ENCODE assay signal across 8 cellular contexts in the genomic region with DNA sequence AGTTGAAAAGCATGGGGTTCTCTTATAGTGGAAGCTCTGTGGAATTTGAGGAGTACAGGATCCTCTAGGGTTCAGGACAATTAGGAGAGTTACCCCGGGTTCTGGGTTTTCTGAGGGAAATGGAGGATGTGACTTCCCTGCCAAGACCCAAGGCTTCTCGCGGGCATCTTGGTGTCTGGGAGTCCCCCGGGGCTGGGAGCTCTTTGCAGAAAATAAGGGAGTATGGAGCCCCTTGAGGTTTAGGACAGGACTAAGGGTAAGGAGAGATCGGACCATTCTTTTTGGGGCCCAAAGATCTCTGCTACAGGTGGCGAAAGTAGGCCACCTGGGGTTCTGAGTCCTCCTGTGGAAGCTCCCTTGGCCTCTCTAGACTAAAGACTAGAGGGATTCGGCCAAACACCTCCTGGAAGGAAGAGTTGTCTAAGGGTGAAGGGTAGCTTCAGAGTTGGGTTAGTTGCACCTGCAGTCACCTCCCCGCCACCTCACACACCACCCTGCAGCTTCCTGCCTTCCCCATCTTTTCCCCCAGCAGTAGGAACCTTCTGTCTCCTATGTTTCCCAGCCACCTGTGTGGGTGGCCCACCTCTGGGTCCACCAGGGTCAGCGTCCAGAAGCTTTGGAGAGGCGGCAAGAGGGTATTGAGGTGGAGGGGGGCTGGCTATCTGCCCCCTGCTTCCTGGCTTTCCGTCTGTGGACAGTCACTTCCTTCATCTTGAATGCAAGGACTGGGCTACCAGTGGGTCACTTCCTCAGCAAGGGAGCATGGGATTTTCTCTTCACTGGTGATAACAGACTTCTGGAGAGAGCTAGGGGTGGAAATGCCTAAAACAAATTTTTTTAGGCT. TPM values are rescaled to one million over a fixed set of nuclear protein-coding genes. Genes with fewer than 3 reads are reported as not detected.
DNase-seq lines count a peak whose midpoint lies in the region; ATAC-seq, FAIRE-seq and TF ChIP-seq lines count a peak whose summit lies in the region.

No MANE protein-coding gene starts in this region.

- H2AFZ ChIP-seq in K562 (ENCODE audit: low read depth, low read length), result peak overlapping the region; percentile 94

- TF ChIP-seq RAD21 in A549 (conservative IDR thresholded peaks at IDR 0.05 in 1 of 2, IDR thresholded peaks at IDR 0.05 in 1 of 2) (no peak), K562 (CRISPR knock-in tag; conservative IDR thresholded peaks at IDR 0.05 in 1 of 2, IDR thresholded peaks at IDR 0.05 in 1 of 2) (no peak)

- no peaks in the 10 kb centered on the region for H3K9me1 ChIP-seq in K562 (ENCODE audit: control insufficient read depth, insufficient read depth, low read length)

- no peak for TF ChIP-seq POLR2A in A549 (IDR thresholded peaks at IDR 0.05; ENCODE audit: low read length)
- TF ChIP-seq POLR2A in K562 (conservative IDR thresholded peaks at IDR 0.05), result no peak

- CTCF ChIA-PET in A549 (lab: Yijun Ruan, JAX) (interaction anchor here (0.6 to 9.3 kb wide), 23 partner anchors 8 to 148 kb away, joined by 3 to 134 read pairs (median 7); partner anchors contain the start of gene PIK3IP1), K562 (lab: Yijun Ruan, JAX; ENCODE audit: low intra/inter-chr PET ratio) (interaction anchor here (2.5 kb wide), 1 partner anchor 18 kb away, joined by 12 read pairs; no protein-coding TSS in a partner anchor)

- H3K36me3 ChIP-seq in HUES6 (ENCODE audit: control insufficient read depth, insufficient read depth, low read length) (no peaks in the 10 kb centered on the region), K562 (ENCODE audit: control insufficient read depth, insufficient read depth, low read length) (peaks cover 5% of the 10 kb centered on the region; the same call in 1 of the 3 replicates), mucosa of descending colon (ENCODE audit: low read depth) (no peaks in the 10 kb centered on the region)

- peak overlapping the region; percentile 85 for H3K9ac ChIP-seq in HUES6 (ENCODE audit: low read length)
- H3K9ac ChIP-seq in K562 (ENCODE audit: insufficient read depth in 1 of 2, low read depth in 2 of 2, low read length in 2 of 2), result peak overlapping the region; percentile 75 to 95

- no peaks in the 10 kb centered on the region for H3K27me3 ChIP-seq in HUES6 (ENCODE audit: control insufficient read depth, insufficient read depth, low read length)
- H3K27me3 ChIP-seq in K562 (ENCODE audit: control insufficient read depth in 2 of 2, insufficient read depth in 2 of 2, low read length in 2 of 2), result no peaks in the 10 kb centered on the region

- peak overlapping the region; percentile 79 for H3K4me3 ChIP-seq in A549
- H3K4me3 ChIP-seq in HUES6 (ENCODE audit: low read depth, low read length), result peak overlapping the region; percentile 98
- peak overlapping the region; percentile 85 for H3K4me3 ChIP-seq in K562
- H3K4me3 ChIP-seq in mucosa of descending colon, result peak overlapping the region; percentile 51

- H3K4me2 ChIP-seq in A549, result peak overlapping the region; percentile 98
- peak overlapping the region; percentile 85 for H3K4me2 ChIP-seq in K562 (ENCODE audit: insufficient read depth, low read length)

- H3K9me3 ChIP-seq in A549, result no peaks in the 10 kb centered on the region
- no peaks in the 10 kb centered on the region for H3K9me3 ChIP-seq in HUES6 (ENCODE audit: control insufficient read depth, insufficient read depth, low read depth, low read length)
- no peaks in the 10 kb centered on the region for H3K9me3 ChIP-seq in K562 (replicated peaks; ENCODE audit: control insufficient read depth, insufficient read depth, low read depth, low read length)
- H3K9me3 ChIP-seq in mucosa of descending colon, result no peaks in the 10 kb centered on the region

- TF ChIP-seq EP300 in A549 (IDR thresholded peaks at IDR 0.05) (no peak), K562 (IDR thresholded peaks at IDR 0.05; ENCODE audit: low read length) (no peak)

- H3K79me2 ChIP-seq in K562 (ENCODE audit: control insufficient read depth, insufficient read depth, low read length), result peaks cover 19% of the 10 kb centered on the region

- intact Hi-C loops in K562 (cut with micrococcal nuclease) (loop anchor here (2.0 kb wide), 1 partner anchor 16 kb away; no protein-coding TSS in a partner anchor), mucosa of descending colon (cut with DNase I, micrococcal nuclease) (no loop called here)

- 70% methylated on average over 9 of the region's 11 CpGs for WGBS in A549 (ENCODE audit: missing lambda C conversion rate)
- WGBS in K562 (ENCODE audit: insufficient coverage, low coverage, missing lambda C conversion rate), result 17% methylated on average over 9 of the region's 11 CpGs

- BruUV-seq in K562 (replicated peaks; lab: Mats Ljungman, UMichigan), result TSS peak; percentile 53

- in situ Hi-C loops in K562 (cut with MboI), result no loop called here

- TF ChIP-seq CTCF in A549 (IDR thresholded peaks at IDR 0.05), result no peak
- no peak for TF ChIP-seq CTCF in K562 (IDR thresholded peaks at IDR 0.05 in 2 of 3, conservative IDR thresholded peaks at IDR 0.05 in 1 of 3; ENCODE audit: insufficient read depth in 2 of 3, low read depth in 1 of 3, low read length in 3 of 3)
- TF ChIP-seq CTCF in mucosa of descending colon (IDR thresholded peaks at IDR 0.05), result no peak
- TF ChIP-seq CTCF in D721Med (IDR thresholded peaks at IDR 0.05; ENCODE audit: insufficient read depth, missing control alignments), result no peak

- FAIRE-seq in A549 (lab: Jason Lieb, UNC), result no peak
- FAIRE-seq in K562 (lab: Jason Lieb, UNC), result peak; percentile 11
- no peak for FAIRE-seq in D721Med (lab: Jason Lieb, UNC)

- H3K27ac ChIP-seq in A549, result peak overlapping the region; percentile 81 to 88
- peak overlapping the region; percentile 82; the same call in 1 of the 2 replicates for H3K27ac ChIP-seq in HUES6 (ENCODE audit: low read depth, low read length)
- H3K27ac ChIP-seq in K562 (ENCODE audit: extremely low read depth, low read depth, low read length), result peak overlapping the region; percentile 49; the same call in 2 of the 3 replicates

- DNase-seq in A549 (ENCODE audit: low read depth in 1 of 2, low spot score in 1 of 2) (no peak), K562 (ENCODE audit: extremely low read depth in 1 of 4, low spot score in 3 of 4) (peak in 1 of 4 experiments; percentile 29), mucosa of descending colon (peak in 1 of 3 donors; percentile 47), kidney glomerular epithelial cell (lab: John Stamatoyannopoulos, UW) (no peak), NCI-H1436 (lab: John Stamatoyannopoulos, UW) (no peak), D721Med (ENCODE audit: insufficient read length, low spot score) (no peak)

- POLR2A ChIA-PET in A549 (lab: Yijun Ruan, JAX) (interaction anchor here (0.6 to 1.6 kb wide), 4 partner anchors 30 to 244 kb away, joined by 3 to 4 read pairs (median 4); partner anchors contain the start of genes MORC2 and TUG1), K562 (lab: Yijun Ruan, JAX) (interaction anchor here (0.6 to 1.3 kb wide), 5 partner anchors 8 to 269 kb away, joined by 3 to 4 read pairs (median 3); no protein-coding TSS in a partner anchor)

- ATAC-seq in A549 (peak in 1 of 2 experiments; percentile 13; a peak in 3 of 6 replicates), K562 (peak; percentile 16), mucosa of descending colon (no peak), GM18873 (IDR thresholded peaks at IDR 0.05; ENCODE audit: low FRiP score, unreplicated experiment) (no peak)

- no peaks in the 10 kb centered on the region for H4K20me1 ChIP-seq in K562 (replicated peaks; ENCODE audit: control insufficient read depth, insufficient read depth, low read length)

- H3K4me1 ChIP-seq in A549 (peaks cover 12% of the 10 kb centered on the region; the same call in 1 of the 3 replicates), HUES6 (ENCODE audit: control insufficient read depth, insufficient read depth, low read length) (peaks cover 8% of the 10 kb centered on the region; the same call in 1 of the 2 replicates), K562 (replicated peaks in 1 of 2; ENCODE audit: control insufficient read depth in 2 of 2, insufficient read depth in 2 of 2, low read length in 2 of 2) (peaks cover 13 to 19% of the 10 kb centered on the region in 2 experiments), mucosa of descending colon (ENCODE audit: low read depth) (peaks cover 27% of the 10 kb centered on the region)

RNA-seq across cellular contexts. Expression of gene LIMK2, which starts 0.9 kb away (rescaled TPM):
- polyA plus RNA-seq in A549 (2011; rRNA removed), result 3.1 and 4.9 TPM in 2 replicates
- polyA plus RNA-seq in A549 (2012; cell fraction: cytosol; rRNA removed), result 2.4 and 2.8 TPM in 2 replicates
- 12.4 and 15.5 TPM in 2 replicates for polyA plus RNA-seq in A549 (2012; cell fraction: nucleus; rRNA removed)
- polyA plus RNA-seq in A549 (2017; fragmentation: RNase III; extraction: RNeasy Plus Mini Kit Qiagen cat#74134 plus additional on column Dnase treatment), result 6.4 to 7.3 TPM (median 6.9 TPM) in 3 replicates
- polyA minus RNA-seq in A549 (2011; rRNA and poly(A)+ RNA removed), result 4.8 and 6.3 TPM in 2 replicates
- total RNA-seq in K562 (2011; cell fraction: chromatin; rRNA removed; ENCODE audit: low replicate concordance), result 40.3 and 41.1 TPM in 2 replicates
- total RNA-seq in K562 (2011; cell fraction: nucleolus; rRNA removed), result 17.3 and 19.1 TPM in 2 replicates
- total RNA-seq in K562 (2011; cell fraction: nucleoplasm; rRNA removed), result 26.4 and 30.2 TPM in 2 replicates
- total RNA-seq in K562 (2014; rRNA removed), result 11.1 and 14.5 TPM in 2 replicates
- total RNA-seq in K562 (2014; rRNA removed; fragmentation: Illumina TruSeq; extraction: Trizol), result 8.0 and 8.5 TPM in 2 replicates
- total RNA-seq in K562 (2015; rRNA removed; fragmentation: Illumina TruSeq; extraction: Trizol), result 7.9 and 8.9 TPM in 2 replicates
- 14.2 TPM in 2 replicates for total RNA-seq in K562 (2021)
- polyA plus RNA-seq in K562 (2011; rRNA removed), result 4.3 and 6.6 TPM in 2 replicates
- 5.3 and 5.8 TPM in 2 replicates for polyA plus RNA-seq in K562 (2011; cell fraction: cytosol; rRNA removed)
- polyA plus RNA-seq in K562 (2011; cell fraction: nucleus; rRNA removed), result 12.7 and 15.5 TPM in 2 replicates
- 8.8 and 9.2 TPM in 2 replicates for polyA plus RNA-seq in K562 (2012)
- 12.0 and 12.3 TPM in 2 replicates for polyA plus RNA-seq in K562 (2014; fragmentation: Illumina TruSeq; extraction: Trizol)
- polyA plus RNA-seq in K562 (2014; fragmentation: Nextera tagmentation; extraction: Ambion mirVana), result 1 to 10 TPM; 1.1 to 1.3 TPM
- 5.9 and 9.0 TPM in 2 replicates for polyA plus RNA-seq in K562 (2014; rRNA removed)
- 7.1 and 8.2 TPM in 2 replicates for polyA minus RNA-seq in K562 (2011; rRNA and poly(A)+ RNA removed)
- 3.5 and 3.9 TPM in 2 replicates for polyA minus RNA-seq in K562 (2011; cell fraction: cytosol; rRNA and poly(A)+ RNA removed)
- polyA minus RNA-seq in K562 (2011; cell fraction: nucleus; rRNA and poly(A)+ RNA removed), result 7.9 and 14.3 TPM in 2 replicates
- total RNA-seq in mucosa of descending colon, result 100 to 1,000 TPM in 2 of 3 donors, 10 to 100 TPM in 1; 76.7 to 137 (median 120) TPM

RNA-seq across cellular contexts. Expression of gene RNF185, which starts 53.0 kb away (rescaled TPM):
- 23.5 and 25.5 TPM in 2 replicates for polyA plus RNA-seq in A549 (2011; rRNA removed)
- polyA plus RNA-seq in A549 (2012; cell fraction: cytosol; rRNA removed), result 9.7 and 13.0 TPM in 2 replicates
- polyA plus RNA-seq in A549 (2012; cell fraction: nucleus; rRNA removed), result 7.3 and 10.0 TPM in 2 replicates
- 12.9 to 14.6 TPM (median 14.0 TPM) in 3 replicates for polyA plus RNA-seq in A549 (2017; fragmentation: RNase III; extraction: RNeasy Plus Mini Kit Qiagen cat#74134 plus additional on column Dnase treatment)
- polyA minus RNA-seq in A549 (2011; rRNA and poly(A)+ RNA removed), result 17.3 and 18.0 TPM in 2 replicates
- total RNA-seq in K562 (2011; cell fraction: chromatin; rRNA removed; ENCODE audit: low replicate concordance), result 16.7 and 17.6 TPM in 2 replicates
- total RNA-seq in K562 (2011; cell fraction: nucleolus; rRNA removed), result 11.6 and 13.5 TPM in 2 replicates
- 13.2 and 14.4 TPM in 2 replicates for total RNA-seq in K562 (2011; cell fraction: nucleoplasm; rRNA removed)
- total RNA-seq in K562 (2014; rRNA removed), result 6.5 and 8.4 TPM in 2 replicates
- 9.3 and 9.5 TPM in 2 replicates for total RNA-seq in K562 (2014; rRNA removed; fragmentation: Illumina TruSeq; extraction: Trizol)
- total RNA-seq in K562 (2015; rRNA removed; fragmentation: Illumina TruSeq; extraction: Trizol), result 10.8 and 12.5 TPM in 2 replicates
- total RNA-seq in K562 (2021), result 11.1 and 11.8 TPM in 2 replicates
- 17.6 and 18.3 TPM in 2 replicates for polyA plus RNA-seq in K562 (2011; rRNA removed)
- 12.6 and 14.4 TPM in 2 replicates for polyA plus RNA-seq in K562 (2011; cell fraction: cytosol; rRNA removed)
- polyA plus RNA-seq in K562 (2011; cell fraction: nucleus; rRNA removed), result 22.5 and 24.9 TPM in 2 replicates
- 10.8 and 23.1 TPM in 2 replicates for polyA plus RNA-seq in K562 (2012)
- polyA plus RNA-seq in K562 (2014; fragmentation: Illumina TruSeq; extraction: Trizol), result 14.2 and 17.1 TPM in 2 replicates
- polyA plus RNA-seq in K562 (2014; fragmentation: Nextera tagmentation; extraction: Ambion mirVana), result 1 to 10 TPM; 6.7 to 9.3 TPM
- polyA plus RNA-seq in K562 (2014; rRNA removed), result 15.2 and 15.5 TPM in 2 replicates
- polyA minus RNA-seq in K562 (2011; rRNA and poly(A)+ RNA removed), result 7.0 and 9.9 TPM in 2 replicates
- polyA minus RNA-seq in K562 (2011; cell fraction: cytosol; rRNA and poly(A)+ RNA removed), result 3.9 and 4.7 TPM in 2 replicates
- 4.6 and 5.1 TPM in 2 replicates for polyA minus RNA-seq in K562 (2011; cell fraction: nucleus; rRNA and poly(A)+ RNA removed)
- 10 to 100 TPM; 33.8 to 43.1 (median 38.4) TPM for total RNA-seq in mucosa of descending colon
